34 cellular contexts compared by ENCODE assay signal in genomic region chr4:139938414-139938813, GRCh38.
"Had no signal": no experiment of that assay in that cellular context is flagged by ENCODE, and none has a peak within 500 bp of the region (broad histone marks: within the 10 kb centered on the region; RNA-seq: fewer than 3 reads in every experiment).

No MANE protein-coding gene starts in this region.

- H3K4me3 ChIP-seq: MG63 had no signal

- H3K27me3 ChIP-seq: MG63 had no signal

- H3K36me3 ChIP-seq: MG63 had no signal

- H3K27ac ChIP-seq: KMS-11 had no signal

- H3K9me3 ChIP-seq: MG63 had no signal

- H3K4me2 ChIP-seq: KMS-11 had no signal

- DNase-seq: Karpas-422, Kasumi-1, KBM-7, MG63, MM.1S, MV-4-11, NCI-H1048, NCI-H1092, NCI-H1092 treated with DMSO at 0.1 percent for 48 hours, NCI-H1105, NCI-H1105 treated with DMSO at 0.1 percent for 48 hours, NCI-H1417, NCI-H1417 treated with DMSO at 0.1 percent for 48 hours, NCI-H1436, NCI-H1436 treated with DMSO at 0.1 percent for 48 hours, NCI-H146, NCI-H1694, NCI-H1694 treated with DMSO at 0.1 percent for 48 hours, NCI-H187, NCI-H187 treated with DMSO at 0.1 percent for 48 hours, NCI-H1930, NCI-H2029, NCI-H2029 treated with DMSO at 0.1 percent for 48 hours, NCI-H2081, NCI-H2081 treated with DMSO at 0.1 percent for 48 hours, NCI-H2107, NCI-H2171, NCI-H2171 treated with DMSO at 0.1 percent for 48 hours, NCI-H2227 treated with DMSO at 0.1 percent for 48 hours, NCI-H226, NCI-H345, NCI-H446, NCI-H446 treated with DMSO at 0.1 percent for 48 hours had no signal

- H3K9ac ChIP-seq: KMS-11 had no signal
